31 cellular contexts compared by ENCODE assay signal in the genomic region with DNA sequence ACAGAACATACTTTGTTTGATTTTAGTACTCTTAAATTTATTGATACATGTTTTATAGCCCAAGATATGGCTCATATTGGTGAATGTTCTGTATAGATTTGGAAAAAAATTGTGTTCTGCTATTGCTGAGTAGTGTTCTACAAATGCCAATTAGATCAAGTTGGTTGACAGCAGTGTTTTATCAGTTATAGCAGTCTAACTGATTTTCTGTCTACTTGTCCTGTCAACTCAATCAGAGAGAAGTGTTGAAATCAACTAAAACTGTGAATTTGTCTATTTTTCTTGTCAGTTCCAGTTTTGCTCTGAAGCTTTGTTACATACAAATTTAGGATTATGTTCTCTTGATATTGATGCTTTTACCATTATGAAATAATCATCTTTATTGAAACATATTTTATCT. TPM values are rescaled to one million over a fixed set of nuclear protein-coding genes. Genes with fewer than 3 reads are reported as not detected.
"Had no signal": no experiment of that assay in that cellular context is flagged by ENCODE, and none has a peak within 500 bp of the region (broad histone marks: within the 10 kb centered on the region; RNA-seq: fewer than 3 reads in every experiment).

No MANE protein-coding gene starts in this region.

- H3K27ac ChIP-seq: stomach, suprapubic skin, testis, thyroid gland, tibial nerve, transverse colon, upper lobe of left lung, upper lobe of right lung, uterus, vagina had no signal

- H3K27me3 ChIP-seq: stomach, suprapubic skin, testis, thyroid gland, tibial artery, tibial nerve, transverse colon, upper lobe of left lung, upper lobe of right lung, uterus, vagina had no signal

- FAIRE-seq: urothelium cell line had no signal

- H3K4me1 ChIP-seq: stomach, suprapubic skin, testis, thyroid gland, tibial nerve, transverse colon, upper lobe of left lung, upper lobe of right lung, uterus, vagina had no signal

- H3K36me3 ChIP-seq: stomach, suprapubic skin, thyroid gland, tibial artery, tibial nerve, transverse colon, upper lobe of left lung, upper lobe of right lung, uterus, vagina had no signal

- DNase-seq: stimulated activated CD4-positive, alpha-beta T cell treated with anti-CD3 and anti-CD28 coated beads, Interleukin-2, amount 100 ng/mL, for 48 hours; stimulated activated CD4-positive, alpha-beta T cell treated with anti-CD3 and anti-CD28 coated beads, Interleukin-4, amount 100 ng/mL, for 1 hour; stimulated activated CD4-positive, alpha-beta T cell treated with anti-CD3 and anti-CD28 coated beads, Interleukin-4, amount 100 ng/mL, for 24 hours; stimulated activated CD4-positive, alpha-beta T cell treated with anti-CD3 and anti-CD28 coated beads, Interleukin-4, amount 100 ng/mL, for 4 hours; stimulated activated CD8-positive, alpha-beta memory T cell treated with anti-CD3 and anti-CD28 coated beads, Interleukin-4, amount 100 ng/mL, for 48 hours; stimulated activated naive B cell treated with anti-CD40 and anti-IgM and Interleukin-4, amounts not matched to agents 10 μg/mL and 1 μg/mL and 100 μg/mL, for 72 hours; stimulated activated naive CD4-positive, alpha-beta T cell; stimulated activated naive CD4-positive, alpha-beta T cell treated with Interleukin-2 at 50 U/mL for 16 hours; stimulated activated naive CD8-positive, alpha-beta T cell treated with anti-CD3 and anti-CD28 coated beads, Interleukin-15, amount 100 ng/mL, for 72 hours; stimulated activated naive CD8-positive, alpha-beta T cell treated with anti-CD3 and anti-CD28 coated beads, Interleukin-15, Interleukin-2, amounts not matched to agents 100 U/mL and 50 U/mL, for 24 hours; stomach; substantia nigra; testis; thyroid gland; tibial artery; transverse colon; trophoblast cell; upper lobe of left lung; upper lobe of right lung; uterus had no signal

- H3K9me3 ChIP-seq: stomach, suprapubic skin, testis, thyroid gland, tibial artery, tibial nerve, transverse colon, upper lobe of left lung, upper lobe of right lung, uterus, vagina had no signal

- ATAC-seq: stimulated activated effector memory CD8-positive, alpha-beta T cell treated with anti-CD3 and anti-CD28 coated beads, Interleukin-12 subunit alpha, Interleukin-12 subunit beta, amount 100 ng/mL, for 72 hours; stimulated activated memory B cell treated with anti-CD40 and anti-IgM and Interleukin-4, amounts not matched to agents 10 μg/mL and 1 μg/mL and 100 μg/mL, for 72 hours; stimulated activated naive B cell treated with anti-CD40 and anti-IgM and Interleukin-4, amounts not matched to agents 10 μg/mL and 1 μg/mL and 100 μg/mL, for 72 hours; stimulated activated naive CD8-positive, alpha-beta T cell treated with anti-CD3 and anti-CD28 coated beads, Interleukin-15, amount 100 ng/mL, for 72 hours; stimulated activated naive CD8-positive, alpha-beta T cell treated with anti-CD3 and anti-CD28 coated beads, Interleukin-15, Interleukin-2, amounts not matched to agents 100 U/mL and 50 U/mL, for 24 hours; upper lobe of right lung had no signal

- H3K4me3 ChIP-seq: stomach, suprapubic skin, testis, thyroid gland, tibial artery, tibial nerve, transverse colon, upper lobe of left lung, upper lobe of right lung, uterus, vagina had no signal

RNA-seq across cellular contexts. Expression of a gene that starts 14.7 kb away (rescaled TPM):
- total RNA-seq: stomach, subcutaneous adipose tissue, suprapubic skin, temporal lobe, testis, thyroid gland, tibial nerve, transverse colon, upper lobe of left lung, upper lobe of right lung, ureter, urinary bladder, uterus, vagina had no signal
- polyA plus RNA-seq: stomach, thymus, urinary bladder had no signal
